Comparison of ENCODE assay signal across 19 cellular contexts in the genomic region with DNA sequence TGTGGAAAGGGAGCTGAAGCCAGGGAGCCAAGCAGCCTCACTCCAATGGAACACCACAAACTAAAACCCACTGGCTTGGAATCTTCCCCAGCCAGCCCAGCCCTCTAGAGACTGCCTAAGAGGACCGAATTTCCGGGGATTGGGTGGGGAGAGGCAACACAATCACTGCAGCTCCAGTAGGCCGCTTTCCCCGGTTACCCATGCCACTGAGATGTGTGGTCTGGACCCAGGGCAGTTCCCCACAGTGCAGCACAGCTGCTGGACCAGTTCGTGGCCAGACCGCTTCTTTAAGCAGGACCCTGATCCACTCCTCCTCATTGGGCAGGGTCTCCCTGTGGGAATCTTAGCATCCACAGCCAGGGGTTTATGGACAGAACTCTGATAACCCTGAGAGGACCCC.
"Had no signal": no experiment of that assay in that cellular context is flagged by ENCODE, and none has a peak within 500 bp of the region (broad histone marks: within the 10 kb centered on the region; RNA-seq: fewer than 3 reads in every experiment).

No MANE protein-coding gene starts in this region.

- H3K27me3 Mint-ChIP-seq: dendritic cell treated with granulocyte-macrophage colony-stimulating factor and Interleukin-4, amounts not matched to agents 40 ng/mL and 50 ng/mL, for 4 days had no signal

- H3K9me3 Mint-ChIP-seq: effector memory CD8-positive, alpha-beta T cell had no signal

- H3K4me3 Mint-ChIP-seq: dendritic cell treated with granulocyte-macrophage colony-stimulating factor and Interleukin-4, amounts not matched to agents 40 ng/mL and 50 ng/mL, for 4 days; effector memory CD8-positive, alpha-beta T cell; endodermal cell had no signal

- H3K4me1 Mint-ChIP-seq: endodermal cell had no signal

- DNase-seq: colonic mucosa; cortex of kidney; dermis blood vessel endothelial cell; dorsolateral prefrontal cortex; effector CD4-positive, alpha-beta T cell; effector CD8-positive, alpha-beta T cell; effector memory CD4-positive, alpha-beta T cell; effector memory CD8-positive, alpha-beta T cell; endodermal cell; esophagus squamous epithelium; foreskin fibroblast; foreskin keratinocyte; foreskin melanocyte; gastrocnemius medialis; glutamatergic neuron; head of caudate nucleus; heart left ventricle; heart right ventricle had no signal

- H3K27ac Mint-ChIP-seq: dendritic cell treated with granulocyte-macrophage colony-stimulating factor and Interleukin-4, amounts not matched to agents 40 ng/mL and 50 ng/mL, for 4 days; effector memory CD8-positive, alpha-beta T cell; endodermal cell had no signal
